8 cellular contexts compared by ENCODE assay signal in genomic region chr7:6392712-6393666, GRCh38. TPM values are rescaled to one million over a fixed set of nuclear protein-coding genes. Genes with fewer than 3 reads are reported as not detected.
DNase-seq lines count a peak whose midpoint lies in the region; ATAC-seq lines count a peak whose summit lies in the region.

No MANE protein-coding gene starts in this region.

- peak overlapping the region; percentile 51 for H3K9ac ChIP-seq in GM23248

- peak; percentile 75 for DNase-seq in AG08395 (ENCODE audit: low spot score)
- peak; percentile 90 for DNase-seq in GM23248
- DNase-seq in SW 1271 (lab: John Stamatoyannopoulos, UW), result peak; percentile 41 to 78
- no peak for DNase-seq in effector memory CD8-positive, alpha-beta T cell
- peak in 3 of 10 donors; percentile 6 to 19 (median 7) for DNase-seq in naive thymus-derived CD8-positive, alpha-beta T cell
- no peak for DNase-seq in NCI-H1694 treated with DMSO at 0.1 percent for 48 hours (lab: John Stamatoyannopoulos, UW)
- DNase-seq in cerebellar cortex (ENCODE audit: low spot score), result no peak
- DNase-seq in middle frontal gyrus (ENCODE audit: extremely low spot score, low spot score), result no peak

- H3K9me3 ChIP-seq in GM23248 (ENCODE audit: low read depth), result no peaks in the 10 kb centered on the region

- POLR2A ChIA-PET in naive thymus-derived CD8-positive, alpha-beta T cell (lab: Charles Lee), result interaction anchor here (0.9 kb wide), 1 partner anchor 15 kb away, joined by 3 read pairs; no protein-coding TSS in a partner anchor

- 0 out of 2 replicates have a peak overlapping the region, but pooled peaks have one; percentile 2 for H3K4me3 ChIP-seq in GM23248

- H3K27me3 Mint-ChIP-seq in effector memory CD8-positive, alpha-beta T cell, result no peaks in the 10 kb centered on the region
- no peaks in the 10 kb centered on the region for H3K27me3 Mint-ChIP-seq in naive thymus-derived CD8-positive, alpha-beta T cell

- no peak overlapping the region for H2AFZ ChIP-seq in GM23248

- in situ Hi-C loops in GM23248 (cut with MboI), result no loop called here

- H3K4me3 Mint-ChIP-seq in effector memory CD8-positive, alpha-beta T cell, result peak overlapping the region in 1 of 2 donors; percentile 41
- peak overlapping the region in 6 of 10 donors; percentile 13 to 57 (median 37) for H3K4me3 Mint-ChIP-seq in naive thymus-derived CD8-positive, alpha-beta T cell

- no peaks in the 10 kb centered on the region for H3K9me2 ChIP-seq in GM23248 (ENCODE audit: insufficient read depth)

- H3K9me3 Mint-ChIP-seq in effector memory CD8-positive, alpha-beta T cell, result no peaks in the 10 kb centered on the region
- no peaks in the 10 kb centered on the region for H3K9me3 Mint-ChIP-seq in naive thymus-derived CD8-positive, alpha-beta T cell

- ATAC-seq in effector memory CD8-positive, alpha-beta T cell (replicated peaks), result peak; percentile 54
- ATAC-seq in naive thymus-derived CD8-positive, alpha-beta T cell, result peak; percentile 68 to 72

- peaks cover 36% of the 10 kb centered on the region for H3K36me3 ChIP-seq in GM23248 (ENCODE audit: low read depth)

- H3K4me2 ChIP-seq in GM23248 (ENCODE audit: unreplicated experiment), result peak overlapping the region; percentile 57

- H4K20me1 ChIP-seq in GM23248 (ENCODE audit: insufficient read depth), result peaks cover 43% of the 10 kb centered on the region; the same call in 1 of the 2 replicates

- peaks cover 68% of the 10 kb centered on the region for H3K36me3 Mint-ChIP-seq in effector memory CD8-positive, alpha-beta T cell (ENCODE audit: insufficient read depth)
- H3K36me3 Mint-ChIP-seq in naive thymus-derived CD8-positive, alpha-beta T cell, result peaks cover 0 to 75% (median 10%) of the 10 kb centered on the region in 3 donors

- H3K27me3 ChIP-seq in GM23248 (replicated peaks; ENCODE audit: insufficient read depth), result no peaks in the 10 kb centered on the region

- peak overlapping the region; percentile 85 to 89 for H3K27ac Mint-ChIP-seq in effector memory CD8-positive, alpha-beta T cell
- peak overlapping the region; percentile 69 to 95 (median 87) for H3K27ac Mint-ChIP-seq in naive thymus-derived CD8-positive, alpha-beta T cell

- peaks cover 100% of the 10 kb centered on the region for H3K79me2 ChIP-seq in GM23248 (ENCODE audit: insufficient read depth)

- H3K27ac ChIP-seq in GM23248, result peak overlapping the region; percentile 74

- H3K4me1 Mint-ChIP-seq in effector memory CD8-positive, alpha-beta T cell (ENCODE audit: low read depth in 2 of 2), result peaks cover 41 to 50% of the 10 kb centered on the region in 2 donors
- H3K4me1 Mint-ChIP-seq in naive thymus-derived CD8-positive, alpha-beta T cell, result peaks cover 31 to 57% (median 54%) of the 10 kb centered on the region in 4 donors

- 72 to 74% methylated on average over 11 of the region's 11 CpGs for WGBS in GM23248 (ENCODE audit: low coverage in 1 of 2, low lambda C conversion rate in 2 of 2, missing lambda C conversion rate in 2 of 2), 2 experiments

- H3F3A ChIP-seq in GM23248 (ENCODE audit: insufficient read depth), result peaks cover 63% of the 10 kb centered on the region

- peaks cover 23% of the 10 kb centered on the region for H3K4me1 ChIP-seq in GM23248 (ENCODE audit: insufficient read depth)

RNA-seq across cellular contexts. Expression of gene RAC1, which starts 18.7 kb away (rescaled TPM):
- total RNA-seq in GM23248 (2014; rRNA removed; shearing (Covaris generic)), result 68.8 and 95.4 TPM in 2 replicates
- 612 and 613 TPM in 2 replicates for polyA plus RNA-seq in GM23248 (2016; fragmentation: Nextera tagmentation; extraction: Ambion mirVana)
- 10 to 100 TPM; 91.2 to 96.7 TPM for total RNA-seq in naive thymus-derived CD8-positive, alpha-beta T cell
- 100 to 1,000 TPM; 197 to 248 (median 218) TPM for polyA plus RNA-seq in naive thymus-derived CD8-positive, alpha-beta T cell

RNA-seq across cellular contexts. Expression of gene FAM220A, which starts 44.2 kb away (rescaled TPM):
- total RNA-seq in GM23248 (2014; rRNA removed; shearing (Covaris generic)), result 18.0 and 23.7 TPM in 2 replicates
- polyA plus RNA-seq in GM23248 (2016; fragmentation: Nextera tagmentation; extraction: Ambion mirVana), result 21.0 and 21.1 TPM in 2 replicates
- total RNA-seq in naive thymus-derived CD8-positive, alpha-beta T cell, result 10 to 100 TPM; 17.8 to 27.7 TPM
- polyA plus RNA-seq in naive thymus-derived CD8-positive, alpha-beta T cell, result 1 to 10 TPM; 4.4 to 6.7 (median 5.8) TPM

RNA-seq across cellular contexts. Expression of gene DAGLB, which starts 54.8 kb away (rescaled TPM):
- 31.7 and 37.6 TPM in 2 replicates for total RNA-seq in GM23248 (2014; rRNA removed; shearing (Covaris generic))
- 24.8 and 26.7 TPM in 2 replicates for polyA plus RNA-seq in GM23248 (2016; fragmentation: Nextera tagmentation; extraction: Ambion mirVana)
- 10 to 100 TPM; 75.4 to 78.1 TPM for total RNA-seq in naive thymus-derived CD8-positive, alpha-beta T cell
- polyA plus RNA-seq in naive thymus-derived CD8-positive, alpha-beta T cell, result 10 to 100 TPM in 1 of 3 donors, 1 to 10 TPM in 2; 7.2 to 11.9 (median 7.6) TPM

Comparison
In these comparisons a context has a peak if more than half of its experiments do, and no peak if none do; other contexts are left out.
1. DNase-seq: peak in AG08395 (single experiment), GM23248 (single experiment) and SW 1271 (2 of 2); none in effector memory CD8-positive, alpha-beta T cell (0 of 3), NCI-H1694 treated with DMSO at 0.1 percent for 48 hours (single experiment), cerebellar cortex (single experiment) and middle frontal gyrus (single experiment).